In the genomic region with DNA sequence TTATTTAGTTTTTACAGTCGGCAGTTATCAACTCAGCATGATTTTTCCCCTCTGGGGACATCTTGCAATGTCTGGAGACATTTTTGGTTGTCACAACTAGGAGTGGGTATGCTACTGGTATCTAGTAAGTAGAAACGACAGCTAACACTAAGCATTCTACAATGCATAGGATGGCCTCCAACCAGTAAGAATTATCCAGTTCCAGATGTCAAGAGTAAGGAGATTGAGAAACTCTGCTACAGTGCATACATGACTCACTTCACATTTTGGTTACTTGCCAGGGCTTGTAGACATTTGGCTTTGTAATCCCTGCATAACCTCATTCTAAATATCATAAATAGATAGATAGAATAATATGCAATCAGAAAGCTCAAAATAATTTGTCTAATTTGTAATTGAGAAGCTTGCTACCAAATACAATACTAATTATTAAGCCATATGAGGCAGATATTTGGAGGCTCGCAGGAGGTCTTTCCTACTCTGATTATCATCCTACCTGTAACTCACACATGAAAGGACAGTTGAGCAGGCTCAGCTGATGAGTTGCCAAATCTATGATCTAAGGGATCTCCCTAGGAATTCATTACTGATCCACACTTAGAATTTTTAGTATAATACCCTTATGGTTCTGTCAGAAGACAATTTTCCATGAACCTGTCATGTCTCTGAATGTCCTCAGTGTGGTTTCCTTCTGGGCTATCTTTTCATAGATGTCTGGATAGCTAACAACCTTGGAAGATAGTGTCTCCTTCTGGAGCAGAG, we compare ENCODE assay signal across 11 cellular contexts.
A peak's percentile ranks its signal among the peaks of the same experiment; 100 is the strongest.
DNase-seq lines count a peak whose midpoint lies in the region; ATAC-seq and TF ChIP-seq lines count a peak whose summit lies in the region.
"Had no signal": no experiment of that assay in that cellular context is flagged by ENCODE, and none has a peak within 500 bp of the region (broad histone marks: within the 10 kb centered on the region; RNA-seq: fewer than 3 reads in every experiment).

No MANE protein-coding gene starts in this region.

- 0 out of 2 replicates have a peak, but pooled peaks cover 1% of the 10 kb centered on the region for H3K9me3 ChIP-seq in IMR-90 (ENCODE audit: control insufficient read depth, insufficient read depth, low read length)

- H3K14ac ChIP-seq in IMR-90 (replicated peaks; ENCODE audit: low read depth, low read length): no peak overlapping the region

- dilution Hi-C loops in IMR-90 (cut with HindIII; ENCODE audit: low sequenced_read_pairs, unreplicated experiment): no loop called here

- H3K4me3 ChIP-seq in IMR-90 (ENCODE audit: insufficient read depth, low read depth, low read length) (no peak overlapping the region), astrocyte of the spinal cord (ENCODE audit: low read depth, low read length) (no peak overlapping the region), kidney epithelial cell (ENCODE audit: low read depth, low read length) (no peak overlapping the region)

- POLR2A ChIA-PET in IMR-90 (lab: Charles Lee; ENCODE audit: unreplicated experiment): no interaction called here

- BruUV-seq in IMR-90 (replicated peaks; lab: Mats Ljungman, UMichigan): no TSS peak

- WGBS in IMR-90 (ENCODE audit: extremely low coverage in 2 of 2, insufficient read length in 1 of 2), 2 experiments: no CpG with 5 or more reads among the region's 3 CpGs

- no peaks in the 10 kb centered on the region for H3K79me1 ChIP-seq in IMR-90 (ENCODE audit: low read depth in 1 of 2, low read length in 2 of 2)

- no peak overlapping the region; the same call in 2 of the 3 replicates for H2BK15ac ChIP-seq in IMR-90 (ENCODE audit: low read depth, low read length)

- H4K20me1 ChIP-seq in IMR-90 (ENCODE audit: insufficient read depth, low read length): no peaks in the 10 kb centered on the region

- H2AFZ ChIP-seq in IMR-90 (replicated peaks; ENCODE audit: low read length, poor library complexity): no peak overlapping the region

- H4K91ac ChIP-seq in IMR-90 (ENCODE audit: insufficient read depth, low read depth, low read length): no peak overlapping the region

- CTCF ChIA-PET in IMR-90 (lab: Yijun Ruan, JAX): interaction anchor here (0.6 to 1.0 kb wide), 2 partner anchors 10 to 123 kb away, joined by 3 read pairs; no protein-coding TSS in a partner anchor

- H3K9me1 ChIP-seq in IMR-90 (ENCODE audit: insufficient read depth, low read length): no peaks in the 10 kb centered on the region

- TF ChIP-seq POLR2A in IMR-90 (IDR thresholded peaks at IDR 0.05; ENCODE audit: low read depth, low read length): no peak

- H2BK20ac ChIP-seq in IMR-90 (ENCODE audit: low read depth, low read length): peak overlapping the region; percentile 6; the same call in 1 of the 2 replicates

- no peak overlapping the region for H3K9ac ChIP-seq in IMR-90 (ENCODE audit: low read depth, low read length)

- TF ChIP-seq CTCF in IMR-90 (conservative IDR thresholded peaks at IDR 0.05; ENCODE audit: low read depth, low read length): no peak
- TF ChIP-seq CTCF in astrocyte of the spinal cord (IDR thresholded peaks at IDR 0.05; ENCODE audit: low read depth, low read length): no peak
- no peak for TF ChIP-seq CTCF in kidney epithelial cell (IDR thresholded peaks at IDR 0.05; ENCODE audit: insufficient read depth, low read length, poor library complexity, severe bottlenecking)

- H3K27ac ChIP-seq in IMR-90 (ENCODE audit: insufficient read depth, low read length): no peak overlapping the region

- intact Hi-C loops in IMR-90 (cut with micrococcal nuclease): no loop called here

- ATAC-seq in IMR-90 (ENCODE audit: low read depth): peak; percentile 71
- ATAC-seq in HG02938 (IDR thresholded peaks at IDR 0.05; ENCODE audit: unreplicated experiment): no peak
- no peak for ATAC-seq in GM18858 (IDR thresholded peaks at IDR 0.05; ENCODE audit: unreplicated experiment)

- no peak overlapping the region for H2AK5ac ChIP-seq in IMR-90 (ENCODE audit: low read depth, low read length)

- no peak overlapping the region for H3K4me2 ChIP-seq in IMR-90 (ENCODE audit: low read depth, low read length)

- no peaks in the 10 kb centered on the region; the same call in 1 of the 2 replicates for H3K4me1 ChIP-seq in IMR-90 (ENCODE audit: control insufficient read depth, insufficient read depth, low read length)

- H4K5ac ChIP-seq in IMR-90 (ENCODE audit: low read depth, low read length): no peak overlapping the region

- H3K36me3 ChIP-seq in IMR-90 (ENCODE audit: control insufficient read depth, insufficient read depth, low read length): no peaks in the 10 kb centered on the region
- H3K36me3 ChIP-seq in kidney epithelial cell (ENCODE audit: control insufficient read depth, insufficient read depth, low read length): no peaks in the 10 kb centered on the region

- H2BK120ac ChIP-seq in IMR-90 (ENCODE audit: low read depth, low read length): 0 out of 2 replicates have a peak overlapping the region, but pooled peaks have one; percentile 30

- peak overlapping the region; percentile 71 for H2BK5ac ChIP-seq in IMR-90 (ENCODE audit: low read depth, low read length, poor library complexity, severe bottlenecking)

- DNase-seq in AG20443 (ENCODE audit: low spot score): peak; percentile 51
- DNase-seq in IMR-90: peak; percentile 96
- peak; percentile 80 for DNase-seq in astrocyte of the spinal cord (ENCODE audit: low read depth, low spot score)
- peak; percentile 12 for DNase-seq in kidney epithelial cell (ENCODE audit: low read depth)
- DNase-seq in retina: no peak
- no peak for DNase-seq in NCI-H2171 treated with DMSO at 0.1 percent for 48 hours (lab: John Stamatoyannopoulos, UW)
- DNase-seq: NCI-H446 treated with DMSO at 0.1 percent for 48 hours; nephron progenitor cell; stimulated activated CD4-positive, alpha-beta T cell treated with anti-CD3 and anti-CD28 coated beads, Interleukin-15, amount 100 ng/mL, for 24 hours had no signal

- in situ Hi-C loops in IMR-90 (cut with MboI; ENCODE audit: low sequenced_read_pairs) (no loop called here), astrocyte of the spinal cord (cut with HindIII; ENCODE audit: low sequenced_read_pairs) (no loop called here)

- H3K18ac ChIP-seq in IMR-90 (ENCODE audit: low read depth, low read length): peak overlapping the region; percentile 69; the same call in 1 of the 2 replicates

- H3K56ac ChIP-seq in IMR-90 (ENCODE audit: extremely low read depth, insufficient read depth, low read length): no peak overlapping the region

- H3K23ac ChIP-seq in IMR-90 (ENCODE audit: low read depth, low read length): no peak overlapping the region

- no peak overlapping the region for H4K8ac ChIP-seq in IMR-90 (ENCODE audit: low read depth in 2 of 2, low read length in 2 of 2)

- no peak overlapping the region for H2AK9ac ChIP-seq in IMR-90 (replicated peaks; ENCODE audit: low read depth, low read length, poor library complexity)

- no peak overlapping the region; the same call in 1 of the 2 replicates for H3K4ac ChIP-seq in IMR-90 (ENCODE audit: low read depth, low read length)

- no peak for TF ChIP-seq RAD21 in IMR-90 (IDR thresholded peaks at IDR 0.05; ENCODE audit: low read length)

- H3K27me3 ChIP-seq in IMR-90 (ENCODE audit: control insufficient read depth, insufficient read depth, low read length): no peaks in the 10 kb centered on the region
- no peaks in the 10 kb centered on the region for H3K27me3 ChIP-seq in kidney epithelial cell (ENCODE audit: control insufficient read depth, insufficient read depth, low read length)

TF ChIP-seq in IMR-90, 13 proteins besides CTCF, POLR2A, EP300 and RAD21:
- TF ChIP-seq BHLHE40 (IDR thresholded peaks at IDR 0.05; ENCODE audit: low read depth, low read length): no peak
- TF ChIP-seq FOS (IDR thresholded peaks at IDR 0.05; ENCODE audit: low read depth, low read length): peak; percentile 72; the same call in 1 of the 2 replicates
- TF ChIP-seq, protein P1, sequence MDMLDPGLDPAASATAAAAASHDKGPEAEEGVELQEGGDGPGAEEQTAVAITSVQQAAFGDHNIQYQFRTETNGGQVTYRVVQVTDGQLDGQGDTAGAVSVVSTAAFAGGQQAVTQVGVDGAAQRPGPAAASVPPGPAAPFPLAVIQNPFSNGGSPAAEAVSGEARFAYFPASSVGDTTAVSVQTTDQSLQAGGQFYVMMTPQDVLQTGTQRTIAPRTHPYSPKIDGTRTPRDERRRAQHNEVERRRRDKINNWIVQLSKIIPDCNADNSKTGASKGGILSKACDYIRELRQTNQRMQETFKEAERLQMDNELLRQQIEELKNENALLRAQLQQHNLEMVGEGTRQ (IDR thresholded peaks at IDR 0.05; ENCODE audit: low read depth, low read length): no peak
- peak; percentile 94 for TF ChIP-seq CEBPB (IDR thresholded peaks at IDR 0.05; ENCODE audit: low read depth, low read length)
- TF ChIP-seq SMC3 (IDR thresholded peaks at IDR 0.05; ENCODE audit: low read depth, low read length): no peak
- TF ChIP-seq NFE2L2 (IDR thresholded peaks at IDR 0.05; ENCODE audit: low read depth, low read length): no peak
TF ChIP-seq in IMR-90: peak in this region for 2.

Comparison
In these comparisons a context has a peak if more than half of its experiments do, and no peak if none do; other contexts are left out.
1. DNase-seq: peak in AG20443 (single experiment), IMR-90 (single experiment), astrocyte of the spinal cord (single experiment) and kidney epithelial cell (single experiment); none in retina (single experiment) and NCI-H2171 treated with DMSO at 0.1 percent for 48 hours (single experiment).